25 cellular contexts compared by ENCODE assay signal in the genomic region with DNA sequence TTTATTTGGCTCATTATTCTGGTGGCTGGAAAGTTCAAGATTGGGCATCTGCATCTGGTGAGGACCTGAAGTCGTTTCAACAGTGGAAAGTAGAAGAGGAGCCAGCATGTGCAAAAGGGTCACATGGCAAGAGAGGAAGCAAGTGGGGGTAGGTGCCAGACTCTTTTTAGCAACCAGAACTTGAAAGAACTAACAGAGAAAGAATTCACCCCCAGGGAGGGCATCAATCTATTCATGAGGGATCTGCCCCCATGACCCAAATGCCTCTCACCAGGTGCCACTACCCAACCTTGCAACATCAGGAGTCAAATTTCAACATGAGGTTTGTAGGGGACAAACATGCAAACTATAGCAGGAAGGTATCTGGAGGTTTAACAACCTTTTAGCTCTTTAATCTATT. TPM values are rescaled to one million over a fixed set of nuclear protein-coding genes. Genes with fewer than 3 reads are reported as not detected.
DNase-seq lines count a peak whose midpoint lies in the region; ATAC-seq, FAIRE-seq and TF ChIP-seq lines count a peak whose summit lies in the region.
"Had no signal": no experiment of that assay in that cellular context is flagged by ENCODE, and none has a peak within 500 bp of the region (broad histone marks: within the 10 kb centered on the region; RNA-seq: fewer than 3 reads in every experiment).

No MANE protein-coding gene starts in this region.

- no peak for TF ChIP-seq CTCF in endodermal cell (conservative IDR thresholded peaks at IDR 0.05)
- TF ChIP-seq CTCF in nephron progenitor cell (IDR thresholded peaks at IDR 0.05) = no peak

- peaks cover 14% of the 10 kb centered on the region for H3K9me3 Mint-ChIP-seq in endodermal cell
- H3K9me3 Mint-ChIP-seq in nephron progenitor cell = peaks cover 7% of the 10 kb centered on the region
- H3K9me3 Mint-ChIP-seq: natural killer cell had no signal

- peaks cover 9% of the 10 kb centered on the region for H3K9me3 ChIP-seq in endodermal cell (ENCODE audit: control insufficient read depth, low read length)
- H3K9me3 ChIP-seq: adrenal gland, tibial artery had no signal

- H3K27ac ChIP-seq in endodermal cell (ENCODE audit: low read depth, low read length) = no peak overlapping the region
- H3K27ac ChIP-seq: adrenal gland, hepatocyte, skin epidermis, tibial artery had no signal

- H3K36me3 ChIP-seq in endodermal cell (ENCODE audit: control insufficient read depth, insufficient read depth, low read length) = no peaks in the 10 kb centered on the region
- H3K36me3 ChIP-seq: adrenal gland, tibial artery had no signal

- in situ Hi-C loops in KBM-7 (cut with MboI; ENCODE audit: low pct_unique_long_range_greater_than_20kb, low sequenced_read_pairs) = no loop called here

- FAIRE-seq in GM12891 (lab: Jason Lieb, UNC) = peak; percentile 43
- FAIRE-seq: GM12878 had no signal

- H3K27ac Mint-ChIP-seq in endodermal cell (no peak overlapping the region), nephron progenitor cell (peak overlapping the region; percentile 63)
- H3K27ac Mint-ChIP-seq: activated CD8-positive, alpha-beta T cell treated with anti-CD3 and anti-CD28 coated beads, Interleukin-2, amount 10 ng/mL, durations not matched to agents 7 days and 5 days; natural killer cell; progenitor cell of endocrine pancreas had no signal

- no peaks in the 10 kb centered on the region for H3K27me3 Mint-ChIP-seq in endodermal cell (ENCODE audit: insufficient read depth)
- H3K27me3 Mint-ChIP-seq in nephron progenitor cell (ENCODE audit: low read depth, poor library complexity) = no peaks in the 10 kb centered on the region

- H3K4me3 ChIP-seq in endodermal cell (ENCODE audit: low read length) = peak overlapping the region; percentile 5
- H3K4me3 ChIP-seq: adrenal gland, GM12878, hepatocyte, skin epidermis, tibial artery had no signal

- no peak overlapping the region for H3K9ac ChIP-seq in endodermal cell (ENCODE audit: extremely low read depth, low read length, poor library complexity, severe bottlenecking)

- no peak for ATAC-seq in HG03097 (IDR thresholded peaks at IDR 0.05; ENCODE audit: low FRiP score, unreplicated experiment)
- ATAC-seq: activated CD4-positive, CD25-positive, alpha-beta regulatory T cell treated with anti-CD3 and anti-CD28 coated beads, Interleukin-2, amount 50 U/mL, for 24 hours; activated CD8-positive, alpha-beta T cell treated with anti-CD3 and anti-CD28 coated beads, Interleukin-2, amount 10 ng/mL, durations not matched to agents 7 days and 5 days; GM12878; left cardiac atrium had no signal

- 18 to 50% methylated on average over 1 of the region's 1 CpG for WGBS in endodermal cell (ENCODE audit: insufficient coverage in 1 of 2, insufficient read length in 1 of 2), 2 experiments

- H3K4me3 Mint-ChIP-seq in endodermal cell (no peak overlapping the region), nephron progenitor cell (no peak overlapping the region)
- H3K4me3 Mint-ChIP-seq: activated CD8-positive, alpha-beta T cell treated with anti-CD3 and anti-CD28 coated beads, Interleukin-2, amount 10 ng/mL, durations not matched to agents 7 days and 5 days; CD4-positive, alpha-beta memory T cell; natural killer cell had no signal

- TF ChIP-seq POLR2A in GM12891 (IDR thresholded peaks at IDR 0.05; ENCODE audit: low read depth, low read length) = no peak

- peaks cover 18% of the 10 kb centered on the region for H3K4me1 Mint-ChIP-seq in endodermal cell
- H3K4me1 Mint-ChIP-seq in nephron progenitor cell = peaks cover 22% of the 10 kb centered on the region

- no peaks in the 10 kb centered on the region for H3K27me3 ChIP-seq in endodermal cell (ENCODE audit: control insufficient read depth, insufficient read depth, low read length, poor library complexity, severe bottlenecking)
- H3K27me3 ChIP-seq: adrenal gland, hepatocyte, tibial artery had no signal

- no peak for DNase-seq in GM12891 (ENCODE audit: insufficient read length, low spot score)
- DNase-seq in M059J (ENCODE audit: low read depth) = peak; percentile 45
- DNase-seq in endodermal cell = peak; percentile 87
- no peak for DNase-seq in nephron progenitor cell
- DNase-seq in iPS-NIHi11 (ENCODE audit: low spot score) = no peak
- DNase-seq in KBM-7 = no peak
- DNase-seq in NCI-H524 (lab: John Stamatoyannopoulos, UW) = no peak
- DNase-seq: activated CD8-positive, alpha-beta T cell treated with anti-CD3 and anti-CD28 coated beads, Interleukin-2, amount 10 ng/mL, durations not matched to agents 7 days and 5 days; activated T-cell treated with anti-CD3 and anti-CD28 coated beads, Interleukin-2, amount 50 U/mL, for 1 hour; adrenal gland; CD4-positive, alpha-beta memory T cell; DMS153; foreskin fibroblast; left cardiac atrium; natural killer cell; NCI-H1436; stimulated activated CD4-positive, alpha-beta T cell treated with anti-CD3 and anti-CD28 coated beads, Interleukin-2, amount 100 ng/mL, for 48 hours; stimulated activated naive CD4-positive, alpha-beta T cell treated with Interleukin-2 at 50 U/mL for 16 hours; tibial artery had no signal

- H3K4me1 ChIP-seq in endodermal cell (ENCODE audit: control insufficient read depth, insufficient read depth, low read length) = no peaks in the 10 kb centered on the region
- H3K4me1 ChIP-seq: adrenal gland, tibial artery had no signal

- H3K36me3 Mint-ChIP-seq in endodermal cell (ENCODE audit: low read depth) (no peaks in the 10 kb centered on the region), nephron progenitor cell (ENCODE audit: low read depth) (no peaks in the 10 kb centered on the region)
- H3K36me3 Mint-ChIP-seq: CD4-positive, alpha-beta memory T cell; natural killer cell had no signal

TF ChIP-seq in GM12891, 5 proteins besides CTCF, POLR2A, EP300 and RAD21:
- TF ChIP-seq TAF1 (IDR thresholded peaks at IDR 0.05; ENCODE audit: low read depth, low read length) (no peak), PAX5 (IDR thresholded peaks at IDR 0.05; ENCODE audit: insufficient read depth, low read length, severe bottlenecking) (no peak), POLR2AphosphoS5 (IDR thresholded peaks at IDR 0.05; ENCODE audit: low read depth, low read length) (no peak), POU2F2 (IDR thresholded peaks at IDR 0.05; ENCODE audit: low read depth, low read length) (no peak), SPI1 (IDR thresholded peaks at IDR 0.05; ENCODE audit: low read depth, low read length) (no peak)
TF ChIP-seq in GM12891: peak in this region for 0.

RNA-seq across cellular contexts. Expression of a gene that starts 10.3 kb away (rescaled TPM):
- polyA plus RNA-seq in GM12891 (2012; ENCODE audit: low read depth, missing spikeins) = 8.5 TPM
- total RNA-seq in M059J (2014; rRNA removed; shearing (Covaris generic)) = 71.7 and 87.7 TPM in 2 replicates
- 10 to 100 TPM; 79.2 to 85.5 TPM for total RNA-seq in endodermal cell
- 70.3 TPM for polyA plus RNA-seq in endodermal cell (2013, experiment 1 of 2)
- polyA plus RNA-seq in endodermal cell (2013, experiment 2 of 2) = 63.3 TPM

Comparison
In these comparisons a context has a peak if more than half of its experiments do, and no peak if none do; other contexts are left out.
1. DNase-seq: peak in M059J (single experiment) and endodermal cell (single experiment); none in GM12891 (single experiment), nephron progenitor cell (single experiment), iPS-NIHi11 (single experiment), KBM-7 (single experiment) and NCI-H524 (0 of 2).